Comparison of ENCODE assay signal across 8 cellular contexts in genomic region chr6:132598473-132598872, GRCh38. TPM values are rescaled to one million over a fixed set of nuclear protein-coding genes. Genes with fewer than 3 reads are reported as not detected.
DNase-seq lines count a peak whose midpoint lies in the region; ATAC-seq and TF ChIP-seq lines count a peak whose summit lies in the region.

No MANE protein-coding gene starts in this region.

- no peaks in the 10 kb centered on the region for H3K36me3 ChIP-seq in smooth muscle cell (ENCODE audit: low read depth)

- H3K4me2 ChIP-seq in smooth muscle cell, result no peak overlapping the region

- H3K79me2 ChIP-seq in smooth muscle cell (ENCODE audit: low read depth), result no peaks in the 10 kb centered on the region

- H3K27ac ChIP-seq in smooth muscle cell (ENCODE audit: low read depth), result no peak overlapping the region

- no peaks in the 10 kb centered on the region for H3F3A ChIP-seq in smooth muscle cell (ENCODE audit: low read depth)

- no peak overlapping the region for H3K9ac ChIP-seq in smooth muscle cell (ENCODE audit: low read depth)

- H4K20me1 ChIP-seq in smooth muscle cell (ENCODE audit: low read depth), result no peaks in the 10 kb centered on the region

- H3K9me3 ChIP-seq in smooth muscle cell (replicated peaks; ENCODE audit: low read depth), result no peaks in the 10 kb centered on the region

- H2AFZ ChIP-seq in smooth muscle cell (ENCODE audit: low read depth), result no peak overlapping the region

- H3K4me1 ChIP-seq in smooth muscle cell (ENCODE audit: low read depth), result no peaks in the 10 kb centered on the region

- peak; percentile 73 for ATAC-seq in GM19023 (IDR thresholded peaks at IDR 0.05; ENCODE audit: unreplicated experiment)
- ATAC-seq in HG03558 (IDR thresholded peaks at IDR 0.05; ENCODE audit: extremely low read depth, unreplicated experiment), result peak; percentile 73

- 31% methylated on average over 3 of the region's 3 CpGs for WGBS in smooth muscle cell (ENCODE audit: low lambda C conversion rate)

- peak; percentile 22 for TF ChIP-seq CTCF in smooth muscle cell (IDR thresholded peaks at IDR 0.05; ENCODE audit: borderline replicate concordance, insufficient read depth, poor library complexity, severe bottlenecking)

- H3K27me3 ChIP-seq in smooth muscle cell (ENCODE audit: low read depth), result peaks cover 9% of the 10 kb centered on the region

- no peak overlapping the region for H3K4me3 ChIP-seq in smooth muscle cell

- peak; percentile 7 for DNase-seq in AG08396 (ENCODE audit: low spot score)
- DNase-seq in amniotic epithelial cell (ENCODE audit: low read depth), result peak; percentile 2
- no peak for DNase-seq in smooth muscle cell (lab: John Stamatoyannopoulos, UW; ENCODE audit: unreplicated experiment)
- no peak for DNase-seq in stimulated activated CD8-positive, alpha-beta memory T cell treated with anti-CD3 and anti-CD28 coated beads, Interleukin-4, amount 100 ng/mL, for 48 hours
- DNase-seq in NCI-H345 (lab: John Stamatoyannopoulos, UW), result no peak
- DNase-seq in NCI-H510A (lab: John Stamatoyannopoulos, UW), result no peak

RNA-seq across cellular contexts. Expression of gene TAAR5, which starts 8.9 kb away (rescaled TPM):
- total RNA-seq in smooth muscle cell, result not detected in 2 replicates
- polyA plus RNA-seq in smooth muscle cell, result not detected in 2 replicates

RNA-seq across cellular contexts. Expression of gene TAAR2, which starts 25.6 kb away (rescaled TPM):
- not detected in 2 replicates for total RNA-seq in smooth muscle cell
- polyA plus RNA-seq in smooth muscle cell, result not detected in 2 replicates

RNA-seq across cellular contexts. Expression of gene TAAR6, which starts 28.4 kb away (rescaled TPM):
- total RNA-seq in smooth muscle cell, result not detected in 2 replicates
- not detected in 2 replicates for polyA plus RNA-seq in smooth muscle cell

RNA-seq across cellular contexts. Expression of gene TAAR8, which starts 46.0 kb away (rescaled TPM):
- total RNA-seq in smooth muscle cell, result not detected in 2 replicates
- polyA plus RNA-seq in smooth muscle cell, result not detected in 2 replicates

Comparison
In these comparisons a context has a peak if more than half of its experiments do, and no peak if none do; other contexts are left out.
1. DNase-seq: peak in AG08396 (single experiment) and amniotic epithelial cell (single experiment); none in smooth muscle cell (single experiment), stimulated activated CD8-positive, alpha-beta memory T cell treated with anti-CD3 and anti-CD28 coated beads, Interleukin-4, amount 100 ng/mL, for 48 hours (single experiment), NCI-H345 (single experiment) and NCI-H510A (single experiment).